Comparison of ENCODE assay signal across 1 cellular context in genomic region chr17:66190738-66191606, GRCh38.
TF ChIP-seq lines count a peak whose summit lies in the region.

No MANE protein-coding gene starts in this region.

TF ChIP-seq in HepG2, 621 proteins besides CTCF, POLR2A, EP300 and RAD21:
- no peak for TF ChIP-seq HINFP (CRISPR knock-in tag; IDR thresholded peaks at IDR 0.05; ENCODE audit: low read depth)
- TF ChIP-seq TEF (CRISPR knock-in tag; IDR thresholded peaks at IDR 0.05): no peak
- peak; percentile 50; the same call in 1 of the 2 replicates for TF ChIP-seq ZFP82 (CRISPR knock-in tag; IDR thresholded peaks at IDR 0.05; ENCODE audit: borderline replicate concordance)
- TF ChIP-seq TGIF2 (CRISPR knock-in tag; IDR thresholded peaks at IDR 0.05): 0 out of 2 replicates have a peak, but pooled peaks have one; percentile 59
- TF ChIP-seq ZBTB7A (CRISPR knock-in tag; IDR thresholded peaks at IDR 0.05): 0 out of 2 replicates have a peak, but pooled peaks have one; percentile 29
- no peak for TF ChIP-seq GMEB2 (CRISPR knock-in tag; IDR thresholded peaks at IDR 0.05; ENCODE audit: low read depth)
- TF ChIP-seq ZNF143 (CRISPR knock-in tag; IDR thresholded peaks at IDR 0.05): no peak
- 0 out of 2 replicates have a peak, but pooled peaks have one; percentile 24 for TF ChIP-seq SP5 (CRISPR knock-in tag; IDR thresholded peaks at IDR 0.05; ENCODE audit: borderline replicate concordance, low read depth)
- TF ChIP-seq MTF2 (CRISPR knock-in tag; IDR thresholded peaks at IDR 0.05; ENCODE audit: borderline replicate concordance): 0 out of 2 replicates have a peak, but pooled peaks have one; percentile 4
- peak; percentile 37; the same call in 1 of the 2 replicates for TF ChIP-seq ZNF138 (CRISPR knock-in tag; IDR thresholded peaks at IDR 0.05; ENCODE audit: low read depth)
- TF ChIP-seq, protein P1, sequence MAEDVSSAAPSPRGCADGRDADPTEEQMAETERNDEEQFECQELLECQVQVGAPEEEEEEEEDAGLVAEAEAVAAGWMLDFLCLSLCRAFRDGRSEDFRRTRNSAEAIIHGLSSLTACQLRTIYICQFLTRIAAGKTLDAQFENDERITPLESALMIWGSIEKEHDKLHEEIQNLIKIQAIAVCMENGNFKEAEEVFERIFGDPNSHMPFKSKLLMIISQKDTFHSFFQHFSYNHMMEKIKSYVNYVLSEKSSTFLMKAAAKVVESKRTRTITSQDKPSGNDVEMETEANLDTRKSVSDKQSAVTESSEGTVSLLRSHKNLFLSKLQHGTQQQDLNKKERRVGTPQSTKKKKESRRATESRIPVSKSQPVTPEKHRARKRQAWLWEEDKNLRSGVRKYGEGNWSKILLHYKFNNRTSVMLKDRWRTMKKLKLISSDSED (CRISPR knock-in tag; IDR thresholded peaks at IDR 0.05): no peak
- TF ChIP-seq ZNF883 (CRISPR knock-in tag; IDR thresholded peaks at IDR 0.05; ENCODE audit: not compliant biosample characterization): peak; percentile 3
- TF ChIP-seq ZNF598 (CRISPR knock-in tag; IDR thresholded peaks at IDR 0.05; ENCODE audit: borderline replicate concordance): no peak
- TF ChIP-seq ZNF446 (CRISPR knock-in tag; IDR thresholded peaks at IDR 0.05): no peak
- TF ChIP-seq ZNF17 (CRISPR knock-in tag; IDR thresholded peaks at IDR 0.05): 0 out of 2 replicates have a peak, but pooled peaks have one; percentile 53
- TF ChIP-seq TFAP4 (IDR thresholded peaks at IDR 0.05; ENCODE audit: borderline replicate concordance, low read depth): peak; percentile 48; the same call in 1 of the 2 replicates
- TF ChIP-seq NCOA2 (CRISPR knock-in tag; IDR thresholded peaks at IDR 0.05): 0 out of 2 replicates have a peak, but pooled peaks have one; percentile 6
- TF ChIP-seq NFE2 (CRISPR knock-in tag; IDR thresholded peaks at IDR 0.05): no peak
- TF ChIP-seq, protein P2, sequence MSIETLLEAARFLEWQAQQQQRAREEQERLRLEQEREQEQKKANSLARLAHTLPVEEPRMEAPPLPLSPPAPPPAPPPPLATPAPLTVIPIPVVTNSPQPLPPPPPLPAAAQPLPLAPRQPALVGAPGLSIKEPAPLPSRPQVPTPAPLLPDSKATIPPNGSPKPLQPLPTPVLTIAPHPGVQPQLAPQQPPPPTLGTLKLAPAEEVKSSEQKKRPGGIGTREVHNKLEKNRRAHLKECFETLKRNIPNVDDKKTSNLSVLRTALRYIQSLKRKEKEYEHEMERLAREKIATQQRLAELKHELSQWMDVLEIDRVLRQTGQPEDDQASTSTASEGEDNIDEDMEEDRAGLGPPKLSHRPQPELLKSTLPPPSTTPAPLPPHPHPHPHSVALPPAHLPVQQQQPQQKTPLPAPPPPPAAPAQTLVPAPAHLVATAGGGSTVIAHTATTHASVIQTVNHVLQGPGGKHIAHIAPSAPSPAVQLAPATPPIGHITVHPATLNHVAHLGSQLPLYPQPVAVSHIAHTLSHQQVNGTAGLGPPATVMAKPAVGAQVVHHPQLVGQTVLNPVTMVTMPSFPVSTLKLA (IDR thresholded peaks at IDR 0.05): no peak
- no peak for TF ChIP-seq SAP130 (CRISPR knock-in tag; IDR thresholded peaks at IDR 0.05; ENCODE audit: low read depth)
- no peak for TF ChIP-seq HNRNPK (IDR thresholded peaks at IDR 0.05; ENCODE audit: low read depth, low read length, poor library complexity, severe bottlenecking)
- 0 out of 2 replicates have a peak, but pooled peaks have one; percentile 6 for TF ChIP-seq ZBTB8A (CRISPR knock-in tag; IDR thresholded peaks at IDR 0.05; ENCODE audit: borderline replicate concordance, low read depth)
- TF ChIP-seq FOXC1 (CRISPR knock-in tag; IDR thresholded peaks at IDR 0.05; ENCODE audit: borderline replicate concordance): peak; percentile 23
- TF ChIP-seq ZNF816 (CRISPR knock-in tag; IDR thresholded peaks at IDR 0.05; ENCODE audit: borderline replicate concordance): 0 out of 2 replicates have a peak, but pooled peaks have one; percentile 25
- TF ChIP-seq KDM2A (CRISPR knock-in tag; IDR thresholded peaks at IDR 0.05; ENCODE audit: borderline replicate concordance, low read depth): 0 out of 2 replicates have a peak, but pooled peaks have one; percentile 9
- 0 out of 2 replicates have a peak, but pooled peaks have one; percentile 8 for TF ChIP-seq ZNF33A (CRISPR knock-in tag; IDR thresholded peaks at IDR 0.05; ENCODE audit: borderline replicate concordance)
- no peak for TF ChIP-seq TBX3 (IDR thresholded peaks at IDR 0.05; ENCODE audit: borderline replicate concordance)
- no peak for TF ChIP-seq NR2C2 (CRISPR knock-in tag; IDR thresholded peaks at IDR 0.05; ENCODE audit: borderline replicate concordance)
- TF ChIP-seq ZNF775 (CRISPR knock-in tag; IDR thresholded peaks at IDR 0.05; ENCODE audit: borderline replicate concordance): 0 out of 2 replicates have a peak, but pooled peaks have one; percentile 3
- TF ChIP-seq ELK4 (CRISPR knock-in tag; IDR thresholded peaks at IDR 0.05; ENCODE audit: borderline replicate concordance): no peak
- TF ChIP-seq PHF21A (CRISPR knock-in tag; IDR thresholded peaks at IDR 0.05): peak; percentile 24; the same call in 1 of the 2 replicates
- TF ChIP-seq, protein P3, sequence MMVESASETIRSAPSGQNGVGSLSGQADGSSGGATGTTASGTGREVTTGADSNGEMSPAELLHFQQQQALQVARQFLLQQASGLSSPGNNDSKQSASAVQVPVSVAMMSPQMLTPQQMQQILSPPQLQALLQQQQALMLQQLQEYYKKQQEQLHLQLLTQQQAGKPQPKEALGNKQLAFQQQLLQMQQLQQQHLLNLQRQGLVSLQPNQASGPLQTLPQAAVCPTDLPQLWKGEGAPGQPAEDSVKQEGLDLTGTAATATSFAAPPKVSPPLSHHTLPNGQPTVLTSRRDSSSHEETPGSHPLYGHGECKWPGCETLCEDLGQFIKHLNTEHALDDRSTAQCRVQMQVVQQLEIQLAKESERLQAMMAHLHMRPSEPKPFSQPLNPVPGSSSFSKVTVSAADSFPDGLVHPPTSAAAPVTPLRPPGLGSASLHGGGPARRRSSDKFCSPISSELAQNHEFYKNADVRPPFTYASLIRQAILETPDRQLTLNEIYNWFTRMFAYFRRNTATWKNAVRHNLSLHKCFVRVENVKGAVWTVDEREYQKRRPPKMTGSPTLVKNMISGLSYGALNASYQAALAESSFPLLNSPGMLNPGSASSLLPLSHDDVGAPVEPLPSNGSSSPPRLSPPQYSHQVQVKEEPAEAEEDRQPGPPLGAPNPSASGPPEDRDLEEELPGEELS (CRISPR knock-in tag; IDR thresholded peaks at IDR 0.05): 0 out of 2 replicates have a peak, but pooled peaks have one; percentile 7
- TF ChIP-seq EEA1 (CRISPR knock-in tag; IDR thresholded peaks at IDR 0.05; ENCODE audit: borderline replicate concordance): no peak
- TF ChIP-seq HOXD1 (CRISPR knock-in tag; IDR thresholded peaks at IDR 0.05): 0 out of 2 replicates have a peak, but pooled peaks have one; percentile 19
- TF ChIP-seq PRMT3 (CRISPR knock-in tag; IDR thresholded peaks at IDR 0.05; ENCODE audit: borderline replicate concordance, low read depth): no peak
- 0 out of 2 replicates have a peak, but pooled peaks have one; percentile 9 for TF ChIP-seq HMG20A (CRISPR knock-in tag; IDR thresholded peaks at IDR 0.05; ENCODE audit: borderline replicate concordance)
- TF ChIP-seq KAT2B (IDR thresholded peaks at IDR 0.05; ENCODE audit: borderline replicate concordance, low read depth, low read length): no peak
- 0 out of 2 replicates have a peak, but pooled peaks have one; percentile 11 for TF ChIP-seq RCOR2 (CRISPR knock-in tag; IDR thresholded peaks at IDR 0.05)
- TF ChIP-seq MTERF4 (CRISPR knock-in tag; IDR thresholded peaks at IDR 0.05): peak; percentile 1; the same call in 1 of the 2 replicates
- TF ChIP-seq ZNF607 (CRISPR knock-in tag; IDR thresholded peaks at IDR 0.05; ENCODE audit: borderline replicate concordance): no peak
- no peak for TF ChIP-seq SRY (CRISPR knock-in tag; IDR thresholded peaks at IDR 0.05)
- TF ChIP-seq GFI1 (CRISPR knock-in tag; IDR thresholded peaks at IDR 0.05; ENCODE audit: borderline replicate concordance): peak; percentile 34; the same call in 1 of the 2 replicates
- TF ChIP-seq ZHX1 (CRISPR knock-in tag; IDR thresholded peaks at IDR 0.05; ENCODE audit: low read depth): 0 out of 2 replicates have a peak, but pooled peaks have one; percentile 23
